ENCODE assay signal across 8 cellular contexts in the genomic region with DNA sequence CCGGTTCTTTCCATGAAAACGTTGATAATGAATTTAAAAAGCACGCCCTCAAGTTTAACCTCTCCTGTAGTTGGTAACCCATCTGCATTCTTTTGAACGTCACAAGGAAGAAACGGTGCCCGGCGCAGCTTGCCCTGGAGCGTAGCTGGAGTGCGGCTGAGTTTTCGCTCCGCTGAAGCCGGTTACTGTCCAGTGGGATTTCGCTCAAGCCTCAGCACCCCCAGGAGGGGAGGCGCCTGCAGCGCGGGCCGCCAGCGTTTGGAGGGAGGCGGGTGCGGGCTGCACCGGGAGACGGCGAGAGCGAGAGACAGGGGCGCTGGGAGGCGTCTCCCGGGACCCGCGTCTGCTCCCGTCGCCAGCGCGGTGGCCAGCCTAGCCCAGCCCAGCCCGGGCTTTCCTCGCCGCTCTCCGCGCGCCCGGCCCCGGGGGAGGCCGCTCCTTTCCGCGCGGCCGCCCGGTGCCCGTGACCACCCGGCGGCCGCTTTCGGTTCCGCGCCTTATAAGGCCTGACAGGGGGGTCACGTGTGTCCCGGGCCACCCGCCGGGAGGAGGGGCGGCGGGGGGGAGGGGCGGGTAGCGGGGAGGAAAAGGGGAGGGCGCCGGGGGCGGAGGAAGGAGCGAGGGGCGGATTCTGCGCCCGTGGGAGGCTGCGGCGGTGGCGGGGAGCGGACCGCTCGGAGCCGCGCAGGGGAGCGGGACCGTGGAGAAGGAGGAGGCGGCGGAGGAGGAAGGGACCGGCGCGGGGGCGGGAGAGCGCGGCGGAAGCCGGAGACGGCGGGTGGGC. TPM values are rescaled to one million over a fixed set of nuclear protein-coding genes. Genes with fewer than 3 reads are reported as not detected.
DNase-seq lines count a peak whose midpoint lies in the region; ATAC-seq and TF ChIP-seq lines count a peak whose summit lies in the region.

No MANE protein-coding gene starts in this region.

- H3K9me3 ChIP-seq in NT2/D1 (ENCODE audit: insufficient read depth, low read length): peaks cover 8% of the 10 kb centered on the region
- no peaks in the 10 kb centered on the region for H3K9me3 ChIP-seq in mucosa of rectum (ENCODE audit: control insufficient read depth in 2 of 2, low read length in 2 of 2)

- H3K9ac ChIP-seq in NT2/D1 (ENCODE audit: insufficient read length, low read depth): peak overlapping the region; percentile 79
- H3K9ac ChIP-seq in mucosa of rectum (ENCODE audit: low read depth in 1 of 2, low read length in 2 of 2): peak overlapping the region; percentile 76 to 91

- peaks cover 50% of the 10 kb centered on the region for H3K27me3 ChIP-seq in NT2/D1 (ENCODE audit: insufficient read depth, insufficient read length)
- H3K27me3 ChIP-seq in mucosa of rectum (ENCODE audit: control insufficient read depth in 2 of 2, insufficient read depth in 2 of 2, low read length in 2 of 2): no peaks in the 10 kb centered on the region

- H3K4me3 ChIP-seq in NT2/D1 (ENCODE audit: insufficient read length, low read depth): peak overlapping the region; percentile 60
- peak overlapping the region; percentile 85 for H3K4me3 ChIP-seq in epithelial cell of proximal tubule (ENCODE audit: low read depth, low read length)
- peak overlapping the region; percentile 85 to 92 for H3K4me3 ChIP-seq in mucosa of rectum (ENCODE audit: low read length in 2 of 2)

- H3K36me3 ChIP-seq in NT2/D1 (ENCODE audit: insufficient read depth, insufficient read length, low read length) (no peaks in the 10 kb centered on the region), mucosa of rectum (ENCODE audit: control insufficient read depth in 2 of 2, insufficient read depth in 2 of 2, low read length in 2 of 2) (no peaks in the 10 kb centered on the region)

- DNase-seq in CMK (ENCODE audit: low read depth) (peak; percentile 9), NT2/D1 (ENCODE audit: low read depth, low spot score) (no peak), activated T-cell treated with anti-CD3 and anti-CD28 coated beads for 4 hours (peak; percentile 92), epithelial cell of proximal tubule (ENCODE audit: low read depth) (peak; percentile 68)
- DNase-seq in stimulated activated CD8-positive, alpha-beta memory T cell treated with anti-CD3 and anti-CD28 coated beads, Interleukin-4, amount 100 ng/mL, for 4 hours (ENCODE audit: low read depth in 2 of 2, low spot score in 1 of 2): peak; percentile 78 to 84

- no peak for TF ChIP-seq CTCF in epithelial cell of proximal tubule (conservative IDR thresholded peaks at IDR 0.05; ENCODE audit: low read depth, low read length)

- no peaks in the 10 kb centered on the region for H3K4me1 ChIP-seq in NT2/D1 (ENCODE audit: insufficient read depth, insufficient read length)
- peaks cover 5 to 14% of the 10 kb centered on the region in 2 donors for H3K4me1 ChIP-seq in mucosa of rectum (ENCODE audit: control insufficient read depth in 2 of 2, insufficient read depth in 2 of 2, low read length in 2 of 2)

- ATAC-seq in GM19397 (IDR thresholded peaks at IDR 0.05; ENCODE audit: unreplicated experiment) (peak; percentile 76), HG03558 (IDR thresholded peaks at IDR 0.05; ENCODE audit: extremely low read depth, unreplicated experiment) (peak; percentile 42)

- peak overlapping the region; percentile 93 to 95 for H3K27ac ChIP-seq in mucosa of rectum (ENCODE audit: low read depth in 2 of 2, low read length in 2 of 2)

RNA-seq across cellular contexts. Expression of gene DGKH, which starts 8.3 kb away (rescaled TPM):
- 10.0 and 10.3 TPM in 2 replicates for total RNA-seq in epithelial cell of proximal tubule
